Comparison of ENCODE assay signal across 11 cellular contexts in genomic region chr14:104023325-104024055, GRCh38.
"Had no signal": no experiment of that assay in that cellular context is flagged by ENCODE, and none has a peak within 500 bp of the region (broad histone marks: within the 10 kb centered on the region; RNA-seq: fewer than 3 reads in every experiment).

No MANE protein-coding gene starts in this region.

- H3K36me3 ChIP-seq: uterus had no signal

- DNase-seq: activated CD4-positive, alpha-beta T cell treated with anti-CD3 and anti-CD28 coated beads for 36 hours; activated CD8-positive, alpha-beta T cell treated with anti-CD3 and anti-CD28 coated beads for 36 hours; activated effector memory CD4-positive, alpha-beta T cell treated with Interleukin-2 at 50 U/mL for 16 hours; activated naive CD4-positive, alpha-beta T cell treated with anti-CD3 and anti-CD28 coated beads, Interleukin-2, amount 50 U/mL, for 16 hours; activated T-cell treated with anti-CD3 and anti-CD28 coated beads, Interleukin-2, amount 50 U/mL, for 4 hours; amniotic stem cell; body of pancreas; dermis blood vessel endothelial cell; T-helper 17 cell; uterus had no signal

- H3K27me3 ChIP-seq: body of pancreas, uterus had no signal

- H3K9me3 ChIP-seq: body of pancreas, uterus had no signal

- H3K4me3 ChIP-seq: body of pancreas, uterus had no signal

- ATAC-seq: activated CD4-positive, alpha-beta T cell treated with anti-CD3 and anti-CD28 coated beads for 36 hours; activated CD8-positive, alpha-beta T cell treated with anti-CD3 and anti-CD28 coated beads for 36 hours; activated T-cell treated with anti-CD3 and anti-CD28 coated beads, Interleukin-2, amount 50 U/mL, for 4 hours; body of pancreas; stimulated activated effector memory CD8-positive, alpha-beta T cell treated with anti-CD3 and anti-CD28 coated beads, Interleukin-12 subunit alpha, Interleukin-12 subunit beta, amount 100 ng/mL, for 72 hours; T-helper 17 cell had no signal

- H3K4me1 ChIP-seq: body of pancreas, uterus had no signal

- H3K27ac ChIP-seq: body of pancreas, uterus had no signal
